Comparison of ENCODE assay signal across 8 cellular contexts in the genomic region with DNA sequence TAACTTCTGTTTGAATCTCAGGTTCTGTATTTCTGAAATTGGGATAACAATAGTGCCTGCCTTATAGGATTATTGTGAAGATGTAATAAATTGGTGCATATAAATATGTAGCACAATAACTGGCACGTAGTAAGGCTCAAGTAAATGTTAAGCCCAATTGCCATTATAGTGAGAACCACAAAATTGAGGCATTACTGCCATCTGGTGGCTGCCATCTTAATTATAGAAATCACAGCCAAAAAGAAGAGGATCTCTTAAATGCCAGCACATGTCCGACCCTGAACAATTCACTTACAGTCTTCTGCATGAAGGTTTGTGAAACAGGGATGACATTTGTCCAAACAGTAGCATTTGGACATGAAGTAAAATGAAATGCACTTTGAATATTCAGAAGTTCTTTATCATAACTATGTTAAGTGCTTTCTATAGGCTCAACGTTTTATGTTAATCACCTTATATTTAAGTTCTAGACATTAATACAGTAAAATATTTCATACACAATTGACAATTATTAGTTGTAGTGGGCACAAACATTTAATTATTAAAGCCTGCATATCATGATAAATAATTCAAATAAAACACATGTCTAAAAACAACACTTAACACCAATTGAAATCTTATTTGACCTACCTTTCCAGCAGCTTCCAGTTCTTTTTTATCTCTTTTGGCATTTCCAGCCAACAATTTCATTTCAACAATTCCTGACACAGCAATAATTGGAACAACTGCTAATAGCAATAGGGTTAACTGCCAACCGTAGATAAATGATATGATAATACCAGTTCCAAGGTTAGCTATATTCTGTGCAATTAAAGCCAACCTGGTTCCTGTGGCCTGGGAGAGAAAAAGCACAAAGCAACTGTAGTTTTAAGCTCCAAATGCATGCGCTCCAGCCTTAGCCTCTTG. TPM values are rescaled to one million over a fixed set of nuclear protein-coding genes. Genes with fewer than 3 reads are reported as not detected.
DNase-seq lines count a peak whose midpoint lies in the region; ATAC-seq and TF ChIP-seq lines count a peak whose summit lies in the region.

No MANE protein-coding gene starts in this region.

- in situ Hi-C loops in G401 (cut with HindIII; ENCODE audit: low sequenced_read_pairs) (no loop called here), gastrocnemius medialis (cut with MboI; ENCODE audit: low sequenced_read_pairs in 4 of 4) (loop anchor here in 2 of 4 donors (5.0 to 25.0 kb wide), 2 partner anchors 105 to 480 kb away; no protein-coding TSS in a partner anchor)

- POLR2A ChIA-PET in activated naive CD8-positive, alpha-beta T cell treated with anti-CD3 and anti-CD28 coated beads, Interleukin-2, amount 10 ng/mL, durations not matched to agents 7 days and 5 days (lab: Charles Lee), result no interaction called here

- TF ChIP-seq POLR2A in NB4 (IDR thresholded peaks at IDR 0.05; ENCODE audit: extremely low read depth, insufficient read length), result no peak
- TF ChIP-seq POLR2A in gastrocnemius medialis (IDR thresholded peaks at IDR 0.05), result no peak

- H3K27ac ChIP-seq in heart right ventricle, result no peak overlapping the region
- no peak overlapping the region for H3K27ac ChIP-seq in gastrocnemius medialis

- DNase-seq in G401 (ENCODE audit: low spot score) (peak; percentile 85), H7 (peak; percentile 25), NB4 (ENCODE audit: low read depth) (peak; percentile 74), SKM-1 treated with dmso at 0.1 percent for 144 hours (lab: John Stamatoyannopoulos, UW; ENCODE audit: unreplicated experiment) (peak; percentile 34), heart right ventricle (peak in 1 of 2 donors; percentile 66), gastrocnemius medialis (peak; percentile 18 to 32), GM19238 (ENCODE audit: insufficient read length, low spot score) (no peak)
- DNase-seq in activated naive CD8-positive, alpha-beta T cell treated with anti-CD3 and anti-CD28 coated beads, Interleukin-2, amount 10 ng/mL, durations not matched to agents 7 days and 5 days, result peak; percentile 30

- no peaks in the 10 kb centered on the region for H3K9me3 ChIP-seq in heart right ventricle
- H3K9me3 ChIP-seq in gastrocnemius medialis, result no peaks in the 10 kb centered on the region

- no peak for ATAC-seq in activated naive CD8-positive, alpha-beta T cell treated with anti-CD3 and anti-CD28 coated beads, Interleukin-2, amount 10 ng/mL, durations not matched to agents 7 days and 5 days (ENCODE audit: low read depth)
- ATAC-seq in heart right ventricle (peak in 6 of 8 donors; percentile 25 to 69 (median 51)), gastrocnemius medialis (peak; percentile 45 to 53)

- no peaks in the 10 kb centered on the region for H3K27me3 Mint-ChIP-seq in activated naive CD8-positive, alpha-beta T cell treated with anti-CD3 and anti-CD28 coated beads, Interleukin-2, amount 10 ng/mL, durations not matched to agents 7 days and 5 days

- no peaks in the 10 kb centered on the region for H3K4me1 Mint-ChIP-seq in activated naive CD8-positive, alpha-beta T cell treated with anti-CD3 and anti-CD28 coated beads, Interleukin-2, amount 10 ng/mL, durations not matched to agents 7 days and 5 days

- 43 to 51% methylated on average over 5 of the region's 5 CpGs for WGBS in heart right ventricle, 2 donors

- H3K27me3 ChIP-seq in H7 (ENCODE audit: control insufficient read depth, insufficient read depth, low read length) (no peaks in the 10 kb centered on the region), heart right ventricle (no peaks in the 10 kb centered on the region), gastrocnemius medialis (no peaks in the 10 kb centered on the region)

- intact Hi-C loops in heart right ventricle (cut with DNase I) (loop anchor here in 8 of 10 donors (1.0 to 2.0 kb wide), 3 partner anchors 104 to 106 kb away; no protein-coding TSS in a partner anchor), gastrocnemius medialis (cut with DNase I; ENCODE audit: low total_unique reads) (loop anchor here (1.0 to 10.0 kb wide), 4 partner anchors 72 to 458 kb away; partner anchors contain the start of genes CROT, DBF4, DMTF1 and SLC25A40)

- peak; percentile 54 for TF ChIP-seq CTCF in NB4 (IDR thresholded peaks at IDR 0.05; ENCODE audit: low read depth, low read length)
- TF ChIP-seq CTCF in heart right ventricle (IDR thresholded peaks at IDR 0.05), result peak; percentile 43 to 80 (median 68)
- peak; percentile 60 to 69 (median 64) for TF ChIP-seq CTCF in gastrocnemius medialis (IDR thresholded peaks at IDR 0.05 in 4 of 5, conservative IDR thresholded peaks at IDR 0.05 in 1 of 5)

- no peaks in the 10 kb centered on the region for H3K9me3 Mint-ChIP-seq in activated naive CD8-positive, alpha-beta T cell treated with anti-CD3 and anti-CD28 coated beads, Interleukin-2, amount 10 ng/mL, durations not matched to agents 7 days and 5 days

- H3K4me3 ChIP-seq in H7 (ENCODE audit: insufficient read depth, low read depth, low read length) (no peak overlapping the region), NB4 (ENCODE audit: low read depth, low read length) (no peak overlapping the region), heart right ventricle (no peak overlapping the region), gastrocnemius medialis (no peak overlapping the region)

- H3K4me1 ChIP-seq in heart right ventricle (no peaks in the 10 kb centered on the region), gastrocnemius medialis (peaks cover 13 to 14% of the 10 kb centered on the region in 2 donors)

- H3K36me3 Mint-ChIP-seq in activated naive CD8-positive, alpha-beta T cell treated with anti-CD3 and anti-CD28 coated beads, Interleukin-2, amount 10 ng/mL, durations not matched to agents 7 days and 5 days, result no peaks in the 10 kb centered on the region

- no peak overlapping the region for H3K4me3 Mint-ChIP-seq in activated naive CD8-positive, alpha-beta T cell treated with anti-CD3 and anti-CD28 coated beads, Interleukin-2, amount 10 ng/mL, durations not matched to agents 7 days and 5 days

- H3K36me3 ChIP-seq in H7 (replicated peaks; ENCODE audit: control insufficient read depth, insufficient read depth, low read length), result no peaks in the 10 kb centered on the region
- H3K36me3 ChIP-seq in heart right ventricle, result peaks cover 0 to 3% (median 0%) of the 10 kb centered on the region in 9 donors
- no peaks in the 10 kb centered on the region for H3K36me3 ChIP-seq in gastrocnemius medialis

- H3K27ac Mint-ChIP-seq in activated naive CD8-positive, alpha-beta T cell treated with anti-CD3 and anti-CD28 coated beads, Interleukin-2, amount 10 ng/mL, durations not matched to agents 7 days and 5 days, result no peak overlapping the region

RNA-seq across cellular contexts. Expression of gene ABCB4, which starts 58.5 kb away (rescaled TPM):
- total RNA-seq in G401 (2014; rRNA removed; shearing (Covaris generic)), result not detected in 2 replicates
- total RNA-seq in H7 (2014; rRNA removed; shearing (Covaris generic)), result 0.69 and 0.85 TPM in 2 replicates
- total RNA-seq in activated naive CD8-positive, alpha-beta T cell treated with anti-CD3 and anti-CD28 coated beads, Interleukin-2, amount 10 ng/mL, durations not matched to agents 7 days and 5 days, result under 1 TPM in 1 of 2 experiments, not detected in 1; 0.54 TPM
- total RNA-seq in heart right ventricle (10 to 100 TPM in 1 of 10 donors, 1 to 10 TPM in 9; 5.0 to 11.0 (median 6.8) TPM), gastrocnemius medialis (1 to 10 TPM in 2 of 4 donors, under 1 TPM in 2; 0.61 to 2.3 (median 1.1) TPM)
- 10 to 100 TPM in 1 of 2 donors, 1 to 10 TPM in 1; 1.2 to 14.4 TPM for polyA plus RNA-seq in heart right ventricle
